Comparison of ENCODE assay signal across 9 cellular contexts in genomic region chr3:69236808-69237707, GRCh38.
DNase-seq lines count a peak whose midpoint lies in the region; ATAC-seq and TF ChIP-seq lines count a peak whose summit lies in the region.
"Had no signal": no experiment of that assay in that cellular context is flagged by ENCODE, and none has a peak within 500 bp of the region (broad histone marks: within the 10 kb centered on the region; RNA-seq: fewer than 3 reads in every experiment).

No MANE protein-coding gene starts in this region.

- no peak for DNase-seq in CD8-positive, alpha-beta memory T cell
- DNase-seq in SK-MEL-5 (ENCODE audit: low read depth, low spot score) = peak; percentile 27
- DNase-seq in epithelial cell of proximal tubule (ENCODE audit: low read depth) = no peak
- no peak for DNase-seq in nephron progenitor cell
- no peak for DNase-seq in Karpas-422
- DNase-seq in dedifferentiated amniotic fluid mesenchymal stem cell (ENCODE audit: extremely low spot score) = no peak

- no peaks in the 10 kb centered on the region for H3K36me3 Mint-ChIP-seq in CD8-positive, alpha-beta memory T cell
- H3K36me3 Mint-ChIP-seq in nephron progenitor cell (ENCODE audit: low read depth) = peaks cover 8% of the 10 kb centered on the region

- no peak for ATAC-seq in GM18907 (IDR thresholded peaks at IDR 0.05; ENCODE audit: unreplicated experiment)
- no peak for ATAC-seq in HG03432 (IDR thresholded peaks at IDR 0.05; ENCODE audit: unreplicated experiment)
- ATAC-seq: Panc1 had no signal

- no peak overlapping the region for H3K9ac ChIP-seq in Karpas-422 (ENCODE audit: low read length)

- H3K79me2 ChIP-seq in Karpas-422 (ENCODE audit: low read length) = no peaks in the 10 kb centered on the region

- H4K20me1 ChIP-seq in Karpas-422 (ENCODE audit: insufficient read depth, low read depth, low read length) = no peaks in the 10 kb centered on the region

- no peak overlapping the region for H3K27ac ChIP-seq in CD8-positive, alpha-beta memory T cell (ENCODE audit: low read depth, low read length)
- no peak overlapping the region for H3K27ac ChIP-seq in Karpas-422 (ENCODE audit: low read length)

- H3K4me1 ChIP-seq in CD8-positive, alpha-beta memory T cell (ENCODE audit: insufficient read depth, low read length) = peaks cover 22% of the 10 kb centered on the region
- no peaks in the 10 kb centered on the region for H3K4me1 ChIP-seq in Karpas-422 (ENCODE audit: low read length)

- H3K27ac Mint-ChIP-seq in CD8-positive, alpha-beta memory T cell = peak overlapping the region in 6 of 8 donors; percentile 9 to 93 (median 58)
- H3K27ac Mint-ChIP-seq in nephron progenitor cell = peak overlapping the region; percentile 55

- no peak overlapping the region for H3K4me3 ChIP-seq in CD8-positive, alpha-beta memory T cell (ENCODE audit: low read length)
- H3K4me3 ChIP-seq in epithelial cell of proximal tubule (ENCODE audit: low read depth, low read length) (peak overlapping the region; percentile 38), Karpas-422 (ENCODE audit: low read length) (no peak overlapping the region)

- no peaks in the 10 kb centered on the region for H3K36me3 ChIP-seq in CD8-positive, alpha-beta memory T cell (ENCODE audit: insufficient read depth, low read length)
- no peaks in the 10 kb centered on the region for H3K36me3 ChIP-seq in Karpas-422 (ENCODE audit: insufficient read depth, low read length)

- H3K27me3 ChIP-seq in CD8-positive, alpha-beta memory T cell (ENCODE audit: insufficient read depth, low read length, poor library complexity, severe bottlenecking) = no peaks in the 10 kb centered on the region
- H3K27me3 ChIP-seq in Karpas-422 (ENCODE audit: low read length) = no peaks in the 10 kb centered on the region

- CTCF ChIA-PET in CD8-positive, alpha-beta memory T cell (lab: Charles Lee) = interaction anchor here (0.6 to 2.3 kb wide), 6 partner anchors 13 to 79 kb away, joined by 3 to 11 read pairs (median 3); no protein-coding TSS in a partner anchor

- H3K9me3 ChIP-seq in CD8-positive, alpha-beta memory T cell (ENCODE audit: low read length) = no peaks in the 10 kb centered on the region
- H3K9me3 ChIP-seq in Karpas-422 (ENCODE audit: low read length) = no peaks in the 10 kb centered on the region

- POLR2A ChIA-PET in CD8-positive, alpha-beta memory T cell (lab: Charles Lee) = no interaction called here

- no peaks in the 10 kb centered on the region for H3K27me3 Mint-ChIP-seq in CD8-positive, alpha-beta memory T cell
- no peaks in the 10 kb centered on the region for H3K27me3 Mint-ChIP-seq in nephron progenitor cell (ENCODE audit: low read depth, poor library complexity)

- H3K4me2 ChIP-seq in Karpas-422 (ENCODE audit: low read depth, low read length, poor library complexity, severe bottlenecking) = no peak overlapping the region

- no peak overlapping the region for H2AFZ ChIP-seq in Karpas-422 (ENCODE audit: low read length)

- peak overlapping the region in 6 of 7 donors; percentile 6 to 54 (median 26) for H3K4me3 Mint-ChIP-seq in CD8-positive, alpha-beta memory T cell
- H3K4me3 Mint-ChIP-seq in nephron progenitor cell = peak overlapping the region; percentile 67

- H3K4me1 Mint-ChIP-seq in CD8-positive, alpha-beta memory T cell = peaks cover 14 to 25% (median 25%) of the 10 kb centered on the region in 3 donors
- H3K4me1 Mint-ChIP-seq in nephron progenitor cell = peaks cover 70% of the 10 kb centered on the region

- peak; percentile 18 for TF ChIP-seq CTCF in epithelial cell of proximal tubule (conservative IDR thresholded peaks at IDR 0.05; ENCODE audit: low read depth, low read length)
- no peak for TF ChIP-seq CTCF in nephron progenitor cell (IDR thresholded peaks at IDR 0.05)

- in situ Hi-C loops in SK-MEL-5 (cut with HindIII; ENCODE audit: low pct_unique_long_range_greater_than_20kb, low sequenced_read_pairs) = no loop called here

- no peaks in the 10 kb centered on the region for H3K9me2 ChIP-seq in Karpas-422 (replicated peaks; ENCODE audit: insufficient read depth, low read length)

- H3K9me3 Mint-ChIP-seq in CD8-positive, alpha-beta memory T cell = no peaks in the 10 kb centered on the region
- no peaks in the 10 kb centered on the region for H3K9me3 Mint-ChIP-seq in nephron progenitor cell
